Comparison of ENCODE assay signal across 16 cellular contexts in the genomic region with DNA sequence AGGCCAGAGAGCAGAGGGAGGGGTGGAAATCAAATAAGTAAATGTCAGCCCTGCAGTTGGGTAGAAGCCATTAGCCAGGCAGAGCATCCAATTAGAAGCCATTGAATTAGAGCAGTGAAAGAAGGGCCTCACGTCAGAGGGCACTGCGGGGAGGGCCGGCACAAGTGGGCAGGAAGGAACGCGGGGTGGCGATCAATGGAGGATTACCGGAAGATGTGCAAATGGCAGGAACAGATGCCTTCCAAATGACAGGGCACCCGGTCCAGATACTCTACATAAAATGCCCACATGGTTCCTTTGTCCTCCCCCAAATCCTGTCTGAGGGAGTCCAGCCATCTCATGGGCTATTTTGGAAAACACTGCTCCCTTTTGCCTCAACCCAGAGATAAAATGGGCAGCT. TPM values are rescaled to one million over a fixed set of nuclear protein-coding genes. Genes with fewer than 3 reads are reported as not detected.
DNase-seq lines count a peak whose midpoint lies in the region; ATAC-seq and TF ChIP-seq lines count a peak whose summit lies in the region.
"Had no signal": no experiment of that assay in that cellular context is flagged by ENCODE, and none has a peak within 500 bp of the region (broad histone marks: within the 10 kb centered on the region; RNA-seq: fewer than 3 reads in every experiment).

No MANE protein-coding gene starts in this region.

- peak overlapping the region; percentile 48 to 84 for H3K27ac ChIP-seq in ovary

- 11 to 30% (median 15%) methylated on average over 8 of the region's 8 CpGs for WGBS in ovary, 3 donors

- TF ChIP-seq EP300 in ovary (IDR thresholded peaks at IDR 0.05) = no peak

- H3K4me1 ChIP-seq in ovary (ENCODE audit: insufficient read depth) = peaks cover 14% of the 10 kb centered on the region

- intact Hi-C loops in ovary (cut with DNase I) = no loop called here

- DNase-seq in DMS153 treated with DMSO at 0.1 percent for 48 hours (lab: John Stamatoyannopoulos, UW; ENCODE audit: unreplicated experiment) = peak; percentile 61
- DNase-seq in NCI-H69 (lab: John Stamatoyannopoulos, UW) = peak; percentile 92
- DNase-seq in ecto neural progenitor cell (ENCODE audit: low spot score) = peak; percentile 72
- peak in 4 of 5 donors; percentile 56 to 70 (median 66) for DNase-seq in ovary
- DNase-seq: activated effector memory CD4-positive, alpha-beta T cell treated with Interleukin-2 at 50 U/mL for 16 hours; left colon; mucosa of descending colon; NCI-H2171 had no signal

- ATAC-seq in HG03439 (IDR thresholded peaks at IDR 0.05; ENCODE audit: unreplicated experiment) (no peak), HG02840 (IDR thresholded peaks at IDR 0.05; ENCODE audit: low FRiP score, unreplicated experiment) (no peak), HG02759 (IDR thresholded peaks at IDR 0.05; ENCODE audit: unreplicated experiment) (no peak), GM19023 (IDR thresholded peaks at IDR 0.05; ENCODE audit: unreplicated experiment) (no peak)
- ATAC-seq: left colon, mucosa of descending colon had no signal

- H3K27me3 ChIP-seq in ovary = no peaks in the 10 kb centered on the region

- H3K4me3 ChIP-seq in ovary = no peak overlapping the region
- H3K4me3 ChIP-seq: mucosa of descending colon had no signal

- no peaks in the 10 kb centered on the region for H3K36me3 ChIP-seq in ovary

- no peak for TF ChIP-seq POLR2A in ovary (IDR thresholded peaks at IDR 0.05)

- no peaks in the 10 kb centered on the region for H3K9me3 ChIP-seq in ovary
- H3K9me3 ChIP-seq: mucosa of descending colon had no signal

- no peak for TF ChIP-seq CTCF in ovary (IDR thresholded peaks at IDR 0.05)

RNA-seq across cellular contexts. Expression of a gene that starts 3.4 kb away (rescaled TPM):
- 100 to 1,000 TPM; 111 to 457 (median 270) TPM for total RNA-seq in ovary
- 100 to 1,000 TPM; 112 to 296 TPM for polyA plus RNA-seq in ovary
- total RNA-seq: activated CD8-positive, alpha-beta memory T cell treated with anti-CD3 and anti-CD28 coated beads for 36 hours; dermis microvascular lymphatic vessel endothelial cell; HT1080; pulmonary artery endothelial cell had no signal

RNA-seq across cellular contexts. Expression of a gene that starts 38.6 kb away (rescaled TPM):
- total RNA-seq in ovary = 10 to 100 TPM in 1 of 7 donors, 1 to 10 TPM in 6; 2.7 to 53.2 (median 3.7) TPM
- polyA plus RNA-seq in ovary = 1 to 10 TPM; 1.2 to 1.5 TPM
